Comparison of ENCODE assay signal across 18 cellular contexts in the genomic region with DNA sequence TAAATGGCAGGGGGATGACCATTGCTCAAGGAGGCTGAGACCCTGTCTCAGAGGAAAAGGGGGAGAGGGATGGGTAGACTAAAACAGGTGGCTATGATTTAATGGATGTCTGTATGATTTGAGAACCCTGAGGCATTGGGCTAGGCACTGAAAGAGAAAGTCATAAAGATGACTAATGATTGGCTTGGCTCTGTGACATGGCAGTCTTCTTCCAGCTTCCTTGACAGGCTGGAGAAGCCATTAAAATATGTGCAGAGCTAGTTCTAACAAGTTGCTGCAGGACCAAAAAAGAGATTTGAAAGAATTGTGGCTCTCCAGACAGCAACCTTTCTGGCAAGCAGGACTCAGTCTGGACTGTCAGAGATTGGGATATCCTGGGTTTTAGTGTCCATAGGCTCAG. TPM values are rescaled to one million over a fixed set of nuclear protein-coding genes. Genes with fewer than 3 reads are reported as not detected.
A peak's percentile ranks its signal among the peaks of the same experiment; 100 is the strongest.
DNase-seq lines count a peak whose midpoint lies in the region; ATAC-seq, FAIRE-seq and TF ChIP-seq lines count a peak whose summit lies in the region.
"Had no signal": no experiment of that assay in that cellular context is flagged by ENCODE, and none has a peak within 500 bp of the region (broad histone marks: within the 10 kb centered on the region; RNA-seq: fewer than 3 reads in every experiment).

No MANE protein-coding gene starts in this region.

- CTCF ChIA-PET in MCF 10A (lab: Yijun Ruan, JAX), result no interaction called here

- FAIRE-seq in HTR-8/SVneo (lab: Jason Lieb, UNC), result no peak
- FAIRE-seq: GM12878 had no signal

- intact Hi-C loops in MCF 10A (cut with micrococcal nuclease) (no loop called here), breast epithelium (cut with DNase I; ENCODE audit: low total_unique reads) (no loop called here), sigmoid colon (cut with DNase I) (no loop called here)

- H3K36me3 ChIP-seq in breast epithelium (no peaks in the 10 kb centered on the region), esophagus (ENCODE audit: control insufficient read depth in 2 of 2, insufficient read depth in 2 of 2, low read length in 1 of 2) (no peaks in the 10 kb centered on the region), sigmoid colon (no peaks in the 10 kb centered on the region)
- H3K36me3 ChIP-seq: BLaER1 had no signal

- H3K4me3 ChIP-seq in breast epithelium (no peak overlapping the region), esophagus (ENCODE audit: low read depth in 1 of 2, low read length in 2 of 2) (no peak overlapping the region), sigmoid colon (no peak overlapping the region)
- H3K4me3 ChIP-seq: BLaER1, GM12878 had no signal

- TF ChIP-seq POLR2A in breast epithelium (IDR thresholded peaks at IDR 0.05), result no peak
- TF ChIP-seq POLR2A in sigmoid colon (IDR thresholded peaks at IDR 0.05), result no peak

- no peak for TF ChIP-seq CTCF in MCF 10A (IDR thresholded peaks at IDR 0.05; ENCODE audit: unreplicated experiment)
- TF ChIP-seq CTCF in breast epithelium (IDR thresholded peaks at IDR 0.05), result no peak
- TF ChIP-seq CTCF in foreskin keratinocyte (conservative IDR thresholded peaks at IDR 0.05), result no peak
- no peak for TF ChIP-seq CTCF in sigmoid colon (IDR thresholded peaks at IDR 0.05)

- no peaks in the 10 kb centered on the region for H3K36me3 Mint-ChIP-seq in MCF 10A (ENCODE audit: insufficient read depth, unreplicated experiment)
- H3K36me3 Mint-ChIP-seq: CD14-positive monocyte had no signal

- peaks cover 0 to 10% of the 10 kb centered on the region in 2 donors for H3K27me3 ChIP-seq in breast epithelium
- H3K27me3 ChIP-seq in esophagus (ENCODE audit: control insufficient read depth in 1 of 2, insufficient read depth in 2 of 2, low read length in 2 of 2), result no peaks in the 10 kb centered on the region
- H3K27me3 ChIP-seq in foreskin keratinocyte, result no peaks in the 10 kb centered on the region
- no peaks in the 10 kb centered on the region for H3K27me3 ChIP-seq in sigmoid colon

- POLR2A ChIA-PET in MCF 10A (lab: Yijun Ruan, JAX), result interaction anchor here (0.7 kb wide), 2 partner anchors 53 to 869 kb away, joined by 3 to 4 read pairs; partner anchors contain the start of gene AMER1

- H3K9me3 Mint-ChIP-seq in MCF 10A (ENCODE audit: unreplicated experiment), result peaks cover 25% of the 10 kb centered on the region
- H3K9me3 Mint-ChIP-seq: HFFc6 had no signal

- TF ChIP-seq EP300 in sigmoid colon (IDR thresholded peaks at IDR 0.05), result no peak

- H3K4me3 Mint-ChIP-seq in MCF 10A (ENCODE audit: unreplicated experiment), result no peak overlapping the region
- H3K4me3 Mint-ChIP-seq: CD14-positive monocyte; CD4-positive, alpha-beta memory T cell; HFFc6 had no signal

- peaks cover 0 to 15% of the 10 kb centered on the region in 2 donors for H3K9me3 ChIP-seq in breast epithelium
- H3K9me3 ChIP-seq in esophagus (ENCODE audit: control insufficient read depth in 2 of 2, insufficient read depth in 1 of 2, low read depth in 1 of 2, low read length in 1 of 2), result peaks cover 0 to 2% of the 10 kb centered on the region in 2 donors
- H3K9me3 ChIP-seq in sigmoid colon, result no peaks in the 10 kb centered on the region

- no peak overlapping the region for H3K27ac Mint-ChIP-seq in MCF 10A (ENCODE audit: low read depth, unreplicated experiment)
- H3K27ac Mint-ChIP-seq: CD4-positive, alpha-beta memory T cell; HFFc6 had no signal

- no peaks in the 10 kb centered on the region for H3K4me1 Mint-ChIP-seq in MCF 10A (ENCODE audit: insufficient read depth, unreplicated experiment)
- H3K4me1 Mint-ChIP-seq: CD14-positive monocyte; CD4-positive, alpha-beta memory T cell had no signal

- no peaks in the 10 kb centered on the region for H3K27me3 Mint-ChIP-seq in MCF 10A (ENCODE audit: insufficient read depth, unreplicated experiment)
- H3K27me3 Mint-ChIP-seq: CD4-positive, alpha-beta memory T cell had no signal

- BruUV-seq in MCF 10A (replicated peaks; lab: Mats Ljungman, UMichigan), result no TSS peak

- H3K4me1 ChIP-seq in breast epithelium, result no peaks in the 10 kb centered on the region
- no peaks in the 10 kb centered on the region for H3K4me1 ChIP-seq in esophagus (ENCODE audit: control insufficient read depth in 2 of 2, insufficient read depth in 2 of 2, low read length in 1 of 2)
- no peaks in the 10 kb centered on the region for H3K4me1 ChIP-seq in foreskin keratinocyte
- no peaks in the 10 kb centered on the region for H3K4me1 ChIP-seq in sigmoid colon
- H3K4me1 ChIP-seq: BLaER1 had no signal

- peak; percentile 1 for DNase-seq in MCF 10A (ENCODE audit: unreplicated experiment)
- DNase-seq in breast epithelium (ENCODE audit: low spot score in 2 of 2), result no peak
- DNase-seq in foreskin keratinocyte, result peak; percentile 14 to 54
- no peak for DNase-seq in HTR-8/SVneo (ENCODE audit: insufficient read length, low spot score)
- no peak for DNase-seq in stimulated activated CD4-positive, alpha-beta T cell treated with anti-CD3 and anti-CD28 coated beads, Interleukin-1b, Interleukin-23, amount 100 ng/mL, for 48 hours
- no peak for DNase-seq in sigmoid colon
- DNase-seq: 8988T; CD4-positive, alpha-beta memory T cell; DMS79 treated with DMSO at 0.1 percent for 48 hours; GOT3; H7; HFFc6 had no signal

- H3K27ac ChIP-seq in breast epithelium, result no peak overlapping the region
- peak overlapping the region; percentile 17 to 60 for H3K27ac ChIP-seq in esophagus (ENCODE audit: low read depth in 2 of 2, low read length in 1 of 2)
- no peak overlapping the region for H3K27ac ChIP-seq in foreskin keratinocyte
- no peak overlapping the region for H3K27ac ChIP-seq in sigmoid colon
- H3K27ac ChIP-seq: BLaER1, HL-60 had no signal

- ATAC-seq in foreskin keratinocyte, result peak; percentile 35
- ATAC-seq: GM12878, HCT116 had no signal

RNA-seq across cellular contexts. Expression of gene AMER1, which starts 53.6 kb away (rescaled TPM):
- total RNA-seq in MCF 10A (2022) (3.5 and 3.9 TPM in 2 replicates), breast epithelium (1 to 10 TPM; 3.7 to 5.3 (median 4.3) TPM), foreskin keratinocyte (2.4 and 3.0 TPM in 2 replicates), sigmoid colon (1 to 10 TPM; 4.3 to 7.5 (median 6.1) TPM)
- polyA plus RNA-seq in esophagus (1 to 10 TPM; 1.5 to 2.2 TPM), foreskin keratinocyte (0.48 and 0.66 TPM in 2 replicates), sigmoid colon (1 to 10 TPM; 1.2 to 3.0 (median 2.5) TPM)

Comparison
In these comparisons a context has a peak if more than half of its experiments do, and no peak if none do; other contexts are left out.
1. DNase-seq: peak in MCF 10A (single experiment) and foreskin keratinocyte (2 of 2); none in breast epithelium (0 of 2), HTR-8/SVneo (single experiment), stimulated activated CD4-positive, alpha-beta T cell treated with anti-CD3 and anti-CD28 coated beads, Interleukin-1b, Interleukin-23, amount 100 ng/mL, for 48 hours (single experiment) and sigmoid colon (single experiment).
2. H3K27ac ChIP-seq: peak in esophagus (2 of 2); none in breast epithelium (0 of 2), foreskin keratinocyte (single experiment) and sigmoid colon (0 of 4).